Comparison of ENCODE assay signal across 9 cellular contexts in the genomic region with DNA sequence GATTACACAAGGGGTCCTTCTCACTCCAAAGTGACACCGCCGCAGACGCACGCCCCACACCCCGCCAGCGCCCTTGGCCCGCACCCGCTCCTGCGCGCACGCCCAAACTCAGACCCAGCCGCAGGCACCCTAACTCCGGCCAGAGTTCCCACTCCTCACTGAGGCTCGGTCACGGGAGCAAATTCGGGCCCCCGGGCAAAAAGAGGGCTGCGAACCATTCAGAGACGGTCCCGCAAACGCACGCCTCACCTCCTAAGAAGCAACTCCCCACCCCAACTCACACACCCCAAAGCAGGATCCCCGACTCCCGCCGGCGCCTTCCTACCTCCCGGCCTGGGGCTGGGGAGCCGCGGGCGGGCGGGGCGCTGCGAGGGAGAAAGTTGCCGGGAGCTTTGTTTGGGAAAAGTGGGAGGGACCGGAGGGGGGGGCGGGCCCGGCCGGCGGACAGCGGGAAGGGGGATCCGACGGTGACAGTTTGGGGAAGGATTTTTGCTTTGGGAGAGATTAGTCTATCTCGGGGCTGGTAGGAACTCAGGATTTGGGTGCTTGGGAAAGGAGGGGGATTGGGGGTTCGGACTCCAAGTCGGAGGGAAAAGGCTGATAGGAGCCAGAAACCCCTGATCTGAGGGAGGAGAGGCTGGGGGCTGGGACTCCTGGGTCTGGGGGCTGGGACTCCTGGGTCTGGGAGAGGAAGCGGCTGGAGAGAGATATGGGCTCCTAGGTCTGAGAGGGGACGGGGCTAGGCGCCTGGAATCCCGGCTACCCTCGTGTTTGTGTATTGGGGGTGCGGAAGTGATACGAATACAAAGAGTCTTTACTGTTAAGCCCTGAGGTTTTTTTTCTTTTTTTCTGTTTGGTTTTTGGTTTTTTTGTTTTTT. TPM values are rescaled to one million over a fixed set of nuclear protein-coding genes. Genes with fewer than 3 reads are reported as not detected.
DNase-seq lines count a peak whose midpoint lies in the region; ATAC-seq and TF ChIP-seq lines count a peak whose summit lies in the region.
"Had no signal": no experiment of that assay in that cellular context is flagged by ENCODE, and none has a peak within 500 bp of the region (broad histone marks: within the 10 kb centered on the region; RNA-seq: fewer than 3 reads in every experiment).

A gene (minus strand): TSS at position 369 of the 878 bp plus-strand sequence. CDS start 2,341 bp downstream, outside the sequence.

- H3K36me3 ChIP-seq in transverse colon: no peaks in the 10 kb centered on the region

- no peaks in the 10 kb centered on the region for H3K27me3 ChIP-seq in transverse colon

- H3K9me3 Mint-ChIP-seq in effector memory CD8-positive, alpha-beta T cell: no peaks in the 10 kb centered on the region
- H3K9me3 Mint-ChIP-seq: T-helper 1 cell treated with Interleukin-12 subunit alpha and Interleukin-12 subunit beta and Interleukin-4 antibody, amounts not matched to agents 30 μg/mL and 1 μg/mL, for 36 hours had no signal

- peaks cover 4 to 14% of the 10 kb centered on the region in 2 donors for H3K27me3 Mint-ChIP-seq in effector memory CD8-positive, alpha-beta T cell

- whole genome bisulfite sequencing in transverse colon (ENCODE audit: low coverage in 1 of 2), 2 donors: 1% methylated on average over 12 to 51 of the region's 52 CpGs

- intact Hi-C loops in transverse colon (cut with DNase I; ENCODE audit: low total_unique reads): no loop called here

- H3K36me3 Mint-ChIP-seq in effector memory CD8-positive, alpha-beta T cell (ENCODE audit: insufficient read depth): no peaks in the 10 kb centered on the region

- TF ChIP-seq CTCF in GM13977 (IDR thresholded peaks at IDR 0.05; ENCODE audit: extremely low read depth, insufficient read depth, missing control alignments): no peak
- TF ChIP-seq CTCF in transverse colon (IDR thresholded peaks at IDR 0.05): no peak
- TF ChIP-seq CTCF in GM13976 (IDR thresholded peaks at IDR 0.05; ENCODE audit: borderline replicate concordance, control extremely low read depth, extremely low read depth, insufficient read depth, missing control alignments): no peak

- in situ Hi-C loops in GM13977 (cut with MboI; ENCODE audit: low pct_unique_long_range_greater_than_20kb, low sequenced_read_pairs, unreplicated experiment): no loop called here
- in situ Hi-C loops in transverse colon (cut with MboI; ENCODE audit: low pct_ligation_motif_present in 1 of 4, low pct_unique_long_range_greater_than_20kb in 1 of 4, low sequenced_read_pairs in 3 of 4): no loop called here
- in situ Hi-C loops in GM13976 (cut with MboI; ENCODE audit: low sequenced_read_pairs, unreplicated experiment): no loop called here

- H3K27ac Mint-ChIP-seq in effector memory CD8-positive, alpha-beta T cell: peak within 1 kb of the TSS in 1 of 2 donors; percentile 38
- H3K27ac Mint-ChIP-seq: T-helper 1 cell treated with Interleukin-12 subunit alpha and Interleukin-12 subunit beta and Interleukin-4 antibody, amounts not matched to agents 30 μg/mL and 1 μg/mL, for 36 hours had no signal

- H3K4me3 ChIP-seq in transverse colon: peak within 1 kb of the TSS; percentile 48 to 89 (median 70)

- H3K27ac ChIP-seq in transverse colon: peak within 1 kb of the TSS; percentile 87 to 97 (median 91)

- peak; percentile 16 for TF ChIP-seq POLR2A in transverse colon (IDR thresholded peaks at IDR 0.05)

- peaks cover 11% of the 10 kb centered on the region in 2 donors for H3K4me1 Mint-ChIP-seq in effector memory CD8-positive, alpha-beta T cell (ENCODE audit: low read depth in 2 of 2)

- TF ChIP-seq EP300 in transverse colon (IDR thresholded peaks at IDR 0.05; ENCODE audit: low read depth): no peak

- peak; percentile 21 for ATAC-seq in effector memory CD8-positive, alpha-beta T cell (replicated peaks)
- no peak for ATAC-seq in HG03139 (IDR thresholded peaks at IDR 0.05; ENCODE audit: unreplicated experiment)

- DNase-seq in GM13977 (ENCODE audit: low spot score) (peak; percentile 56), RPMI7951 (ENCODE audit: low read depth) (peak; percentile 63), medulla oblongata (ENCODE audit: extremely low spot score) (peak; percentile 10), transverse colon (peak; percentile 75), GM13976 (ENCODE audit: low spot score) (no peak), NCI-H345 treated with DMSO at 0.1 percent for 48 hours (lab: John Stamatoyannopoulos, UW; ENCODE audit: unreplicated experiment) (no peak)
- DNase-seq in effector memory CD8-positive, alpha-beta T cell: peak in 1 of 3 experiments; percentile 17

- H3K4me3 Mint-ChIP-seq in effector memory CD8-positive, alpha-beta T cell: peak within 1 kb of the TSS in 1 of 2 donors; percentile 48

- peaks cover 4 to 32% (median 22%) of the 10 kb centered on the region in 4 donors for H3K4me1 ChIP-seq in transverse colon

- no peaks in the 10 kb centered on the region for H3K9me3 ChIP-seq in transverse colon

RNA-seq across cellular contexts. Expression of the gene that starts here (rescaled TPM):
- total RNA-seq in RPMI7951 (2014; rRNA removed; shearing (Covaris generic)): 34.2 and 36.4 TPM in 2 replicates
- 10 to 100 TPM in 3 of 4 donors, 1 to 10 TPM in 1; 5.6 to 20.3 (median 10.9) TPM for total RNA-seq in transverse colon

Comparison
In these comparisons a context has a peak if more than half of its experiments do, and no peak if none do; other contexts are left out.
1. DNase-seq: peak in GM13977 (single experiment), RPMI7951 (single experiment), medulla oblongata (single experiment) and transverse colon (single experiment); none in GM13976 (single experiment) and NCI-H345 treated with DMSO at 0.1 percent for 48 hours (single experiment).